In genomic region chr10:93616844-93617360, GRCh38 we compare ENCODE assay signal across 17 cellular contexts. TPM values are rescaled to one million over a fixed set of nuclear protein-coding genes. Genes with fewer than 3 reads are reported as not detected.
"Had no signal": no experiment of that assay in that cellular context is flagged by ENCODE, and none has a peak within 500 bp of the region (broad histone marks: within the 10 kb centered on the region; RNA-seq: fewer than 3 reads in every experiment).

No MANE protein-coding gene starts in this region.

- ATAC-seq: heart left ventricle; left lobe of liver; natural killer cell treated with Interleukin-12 subunit alpha and Interleukin-12 subunit beta and Interleukin-15 and Interleukin-18, amount 100 ng/mL, for 72 hours; psoas muscle; sciatic nerve; stimulated activated naive B cell treated with anti-CD40 and anti-IgM and Interleukin-4, amounts not matched to agents 10 μg/mL and 1 μg/mL and 100 μg/mL, for 72 hours had no signal

- H3K36me3 ChIP-seq: adrenal gland, heart left ventricle had no signal

- H3K4me1 ChIP-seq: adrenal gland, psoas muscle had no signal

- H3K27ac ChIP-seq: psoas muscle had no signal

- DNase-seq: activated CD4-positive, CD25-positive, alpha-beta regulatory T cell; activated naive CD4-positive, alpha-beta T cell treated with anti-CD3 and anti-CD28 coated beads, Interleukin-2, amount 50 U/mL, for 16 hours; adrenal gland; effector CD4-positive, alpha-beta T cell; heart left ventricle; occipital lobe; psoas muscle; stimulated activated CD4-positive, alpha-beta T cell treated with anti-CD3 and anti-CD28 coated beads, Interleukin-2, amount 100 ng/mL, for 24 hours; stimulated activated naive B cell treated with anti-CD40 and anti-IgM and Interleukin-4, amounts not matched to agents 10 μg/mL and 1 μg/mL and 100 μg/mL, for 72 hours had no signal

- H3K4me3 ChIP-seq: adrenal gland, heart left ventricle, psoas muscle had no signal

- H3K27me3 ChIP-seq: adrenal gland, heart left ventricle had no signal

- H3K9me3 ChIP-seq: adrenal gland, heart left ventricle, psoas muscle had no signal

RNA-seq across cellular contexts. Expression of gene PDE6C, which starts 4.6 kb away (rescaled TPM):
- total RNA-seq: adrenal gland; cardiac septum; endothelial cell of umbilical vein; fibroblast of lung; frontal cortex; heart left ventricle; left lobe of liver; natural killer cell treated with Interleukin-12 subunit alpha and Interleukin-12 subunit beta and Interleukin-15 and Interleukin-18, amount 100 ng/mL, for 72 hours; occipital lobe; psoas muscle; sciatic nerve; subcutaneous adipose tissue had no signal
- polyA plus RNA-seq: adrenal gland, endothelial cell of umbilical vein, fibroblast of lung, heart left ventricle, psoas muscle had no signal

RNA-seq across cellular contexts. Expression of gene RBP4, which starts 15.9 kb away (rescaled TPM):
- total RNA-seq: endothelial cell of umbilical vein; fibroblast of lung; natural killer cell treated with Interleukin-12 subunit alpha and Interleukin-12 subunit beta and Interleukin-15 and Interleukin-18, amount 100 ng/mL, for 72 hours had no signal
- polyA plus RNA-seq: endothelial cell of umbilical vein had no signal

RNA-seq across cellular contexts. Expression of gene FFAR4, which starts 50.4 kb away (rescaled TPM):
- total RNA-seq: endothelial cell of umbilical vein; fibroblast of lung; frontal cortex; natural killer cell treated with Interleukin-12 subunit alpha and Interleukin-12 subunit beta and Interleukin-15 and Interleukin-18, amount 100 ng/mL, for 72 hours; occipital lobe had no signal
- polyA plus RNA-seq: endothelial cell of umbilical vein, fibroblast of lung had no signal
